ENCODE assay signal across 12 cellular contexts in the genomic region with DNA sequence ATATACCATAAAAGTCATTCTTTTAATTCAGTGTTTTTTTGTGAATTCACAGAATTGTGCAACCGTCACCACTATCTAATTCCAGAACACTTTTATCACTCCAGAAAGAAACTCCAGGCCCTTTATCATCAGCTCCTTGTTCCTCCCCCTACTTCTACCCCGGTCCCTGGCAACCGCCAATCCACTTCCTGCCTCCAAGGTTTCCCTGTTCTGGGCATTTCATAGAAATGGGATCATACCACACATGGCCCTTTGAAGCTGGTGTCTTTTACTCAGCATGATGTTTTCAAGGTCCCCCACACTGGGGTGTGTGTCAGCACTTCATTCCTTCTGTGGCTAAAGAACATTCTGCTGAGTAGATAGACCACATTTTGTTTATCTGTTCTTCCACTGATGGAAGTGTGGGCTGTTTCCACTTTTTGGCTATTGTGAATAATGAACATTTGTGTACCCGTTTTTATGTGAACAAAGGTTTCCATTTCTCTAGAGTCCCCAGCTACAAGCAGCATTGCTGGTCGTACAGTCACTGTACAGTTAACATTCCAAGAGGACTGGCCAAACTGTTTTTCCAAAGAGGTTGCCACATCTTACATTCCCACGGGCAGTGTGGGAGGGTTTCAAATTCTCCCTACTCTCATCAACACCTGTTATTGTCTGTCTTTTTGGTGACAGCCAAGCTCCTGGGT.
DNase-seq lines count a peak whose midpoint lies in the region; ATAC-seq, FAIRE-seq and TF ChIP-seq lines count a peak whose summit lies in the region.
"Had no signal": no experiment of that assay in that cellular context is flagged by ENCODE, and none has a peak within 500 bp of the region (broad histone marks: within the 10 kb centered on the region; RNA-seq: fewer than 3 reads in every experiment).

No MANE protein-coding gene starts in this region.

- H3K9me3 ChIP-seq in HCT116 (ENCODE audit: control insufficient read depth in 1 of 2, insufficient read depth in 1 of 2, low read depth in 1 of 2, low read length in 2 of 2) = peaks cover 0 to 2% of the 10 kb centered on the region in 2 experiments; a peak in 1 of 4 replicates
- H3K9me3 ChIP-seq in astrocyte (ENCODE audit: insufficient read depth, low read depth, low read length) = no peaks in the 10 kb centered on the region
- no peaks in the 10 kb centered on the region for H3K9me3 ChIP-seq in right cardiac atrium (ENCODE audit: control insufficient read depth, low read length)
- H3K9me3 ChIP-seq in A673 (ENCODE audit: low read depth, low read length, poor library complexity, severe bottlenecking) = no peaks in the 10 kb centered on the region

- H3K4me2 ChIP-seq in HCT116 (ENCODE audit: low read length) (peak overlapping the region; percentile 20), astrocyte (ENCODE audit: low read length) (peak overlapping the region; percentile 58)

- H3K4me3 ChIP-seq in HCT116 (replicated peaks in 1 of 2; ENCODE audit: low read depth in 1 of 2, low read length in 2 of 2) = no peak overlapping the region
- no peak overlapping the region for H3K4me3 ChIP-seq in astrocyte (ENCODE audit: insufficient read depth, low read depth, low read length)
- H3K4me3 ChIP-seq in right cardiac atrium (ENCODE audit: low read length) = no peak overlapping the region
- H3K4me3 ChIP-seq in A673 (ENCODE audit: low read depth, low read length, poor library complexity, severe bottlenecking) = no peak overlapping the region

- H4K20me1 ChIP-seq in HCT116 (ENCODE audit: insufficient read depth) (no peaks in the 10 kb centered on the region), astrocyte (ENCODE audit: insufficient read depth, low read length) (no peaks in the 10 kb centered on the region)

- ATAC-seq in HCT116 (no peak), right cardiac atrium (peak; percentile 47 to 49), HG03442 (IDR thresholded peaks at IDR 0.05; ENCODE audit: unreplicated experiment) (no peak)

- no peak for TF ChIP-seq RAD21 in HCT116 (IDR thresholded peaks at IDR 0.05; ENCODE audit: low read depth)

- in situ Hi-C loops in G401 (cut with HindIII; ENCODE audit: low sequenced_read_pairs) = no loop called here

- POLR2A ChIA-PET in HCT116 (lab: Charles Lee) = no interaction called here
- POLR2A ChIA-PET in A673 (lab: Charles Lee; ENCODE audit: low non-redundant PET) = no interaction called here

- H3K4me1 Mint-ChIP-seq in astrocyte (ENCODE audit: low read depth, unreplicated experiment) = peaks cover 51% of the 10 kb centered on the region

- CTCF ChIA-PET in HCT116 (lab: Charles Lee) = no interaction called here
- CTCF ChIA-PET in A673 (lab: Charles Lee) = no interaction called here

- H3K27me3 ChIP-seq in HCT116 (ENCODE audit: insufficient read depth, low read length) (no peaks in the 10 kb centered on the region), astrocyte (ENCODE audit: insufficient read depth, low read length) (no peaks in the 10 kb centered on the region), right cardiac atrium (ENCODE audit: control insufficient read depth, insufficient read depth) (no peaks in the 10 kb centered on the region), A673 (replicated peaks; ENCODE audit: insufficient read depth, low read depth, low read length, poor library complexity) (peaks cover 5% of the 10 kb centered on the region)

- peak overlapping the region; percentile 91 for H3K27ac Mint-ChIP-seq in astrocyte (ENCODE audit: unreplicated experiment)

- TF ChIP-seq CTCF in HCT116 (IDR thresholded peaks at IDR 0.05 in 2 of 3, conservative IDR thresholded peaks at IDR 0.05 in 1 of 3; ENCODE audit: borderline replicate concordance in 1 of 3, insufficient read depth in 1 of 3, low read depth in 2 of 3, low read length in 2 of 3) = no peak
- no peak for TF ChIP-seq CTCF in astrocyte (IDR thresholded peaks at IDR 0.05; ENCODE audit: insufficient read depth, low read depth, low read length)
- TF ChIP-seq CTCF in A673 (conservative IDR thresholded peaks at IDR 0.05; ENCODE audit: low read depth, low read length) = no peak

- H3K9ac ChIP-seq in HCT116 (ENCODE audit: low read length) = no peak overlapping the region
- peak overlapping the region; percentile 81 for H3K9ac ChIP-seq in astrocyte (ENCODE audit: low read length)
- H3K9ac ChIP-seq: parathyroid adenoma had no signal

- H3K4me3 Mint-ChIP-seq in astrocyte (ENCODE audit: unreplicated experiment) = peak overlapping the region; percentile 29

- H3K36me3 ChIP-seq in HCT116 (ENCODE audit: control insufficient read depth in 1 of 2, insufficient read depth in 2 of 2, low read length in 2 of 2) = no peaks in the 10 kb centered on the region
- no peaks in the 10 kb centered on the region for H3K36me3 ChIP-seq in astrocyte (ENCODE audit: insufficient read depth, low read length)
- H3K36me3 ChIP-seq in A673 (ENCODE audit: insufficient read depth, low read length, poor library complexity, severe bottlenecking) = no peaks in the 10 kb centered on the region

- RAD21 ChIA-PET in HCT116 (lab: Charles Lee; ENCODE audit: low non-redundant PET in 1 of 2, low total read pairs in 2 of 2, uncharacterized antibody in 2 of 2, unreplicated experiment in 2 of 2) = no interaction called here

- BruUV-seq in HCT116 (replicated peaks; lab: Mats Ljungman, UMichigan) (no TSS peak), A673 (replicated peaks; lab: Mats Ljungman, UMichigan) (no TSS peak)

- H3K27ac ChIP-seq in HCT116 (ENCODE audit: low read depth, low read length) (no peak overlapping the region), astrocyte (ENCODE audit: low read depth, low read length) (peak overlapping the region; percentile 98), right cardiac atrium (ENCODE audit: low read length) (no peak overlapping the region), A673 (ENCODE audit: low read depth, low read length, poor library complexity, severe bottlenecking) (no peak overlapping the region)
- H3K27ac ChIP-seq: parathyroid adenoma had no signal

- intact Hi-C loops in HCT116 (cut with micrococcal nuclease) (no loop called here), right cardiac atrium (cut with DNase I) (no loop called here), A673 (cut with micrococcal nuclease; ENCODE audit: unreplicated experiment) (no loop called here)

- H3K4me1 ChIP-seq in HCT116 (ENCODE audit: control insufficient read depth in 1 of 2, insufficient read depth in 2 of 2, low read length in 2 of 2) = peaks cover 10 to 30% of the 10 kb centered on the region in 2 experiments
- H3K4me1 ChIP-seq in astrocyte (ENCODE audit: insufficient read depth, low read length) = peaks cover 55% of the 10 kb centered on the region
- H3K4me1 ChIP-seq in right cardiac atrium (ENCODE audit: control insufficient read depth, insufficient read depth, low read length) = peaks cover 7% of the 10 kb centered on the region
- no peaks in the 10 kb centered on the region for H3K4me1 ChIP-seq in A673 (ENCODE audit: insufficient read depth, low read length, poor library complexity, severe bottlenecking)
- H3K4me1 ChIP-seq: parathyroid adenoma had no signal

- no peak for TF ChIP-seq POLR2A in HCT116 (IDR thresholded peaks at IDR 0.05; ENCODE audit: borderline replicate concordance, extremely low read depth, insufficient read depth, insufficient read length)

- no peaks in the 10 kb centered on the region for H3K79me2 ChIP-seq in HCT116 (ENCODE audit: insufficient read depth, low read length)
- H3K79me2 ChIP-seq in astrocyte (ENCODE audit: insufficient read depth, low read length) = no peaks in the 10 kb centered on the region
- H3K79me2 ChIP-seq: parathyroid adenoma had no signal

- no peak for DNase-seq in HCT116 (ENCODE audit: low read depth, low spot score)
- peak; percentile 99 for DNase-seq in astrocyte (ENCODE audit: low read depth)
- DNase-seq in right cardiac atrium = peak in 1 of 3 donors; percentile 17
- peak; percentile 93 for DNase-seq in smooth muscle cell of the brain vasculature (ENCODE audit: low read depth, low spot score)
- no peak for DNase-seq in HT-29 (ENCODE audit: low spot score)
- DNase-seq in G401 (ENCODE audit: low spot score) = no peak
- no peak for DNase-seq in A673 (ENCODE audit: low spot score)
- DNase-seq: caudate nucleus, DMS79, hippocampal formation had no signal

- H3K9me3 Mint-ChIP-seq in astrocyte (ENCODE audit: unreplicated experiment) = peaks cover 4% of the 10 kb centered on the region

- FAIRE-seq in astrocyte (lab: Jason Lieb, UNC) = peak; percentile 95

- H2AFZ ChIP-seq in HCT116 (ENCODE audit: low read depth, low read length, poor library complexity, severe bottlenecking) (no peak overlapping the region), astrocyte (ENCODE audit: low read depth, low read length) (no peak overlapping the region)
- H2AFZ ChIP-seq: parathyroid adenoma had no signal

- 42% methylated on average over 6 of the region's 6 CpGs for WGBS in right cardiac atrium

- no peaks in the 10 kb centered on the region for H3K9me2 ChIP-seq in HCT116 (ENCODE audit: insufficient read depth)

- H3K27me3 Mint-ChIP-seq in astrocyte (ENCODE audit: low read depth, unreplicated experiment) = no peaks in the 10 kb centered on the region

- peaks cover 3% of the 10 kb centered on the region for H3K36me3 Mint-ChIP-seq in astrocyte (ENCODE audit: low read depth, unreplicated experiment)

TF ChIP-seq in HCT116, 20 proteins besides CTCF, POLR2A, EP300 and RAD21:
- no peak for TF ChIP-seq POLR2AphosphoS5 (IDR thresholded peaks at IDR 0.05; ENCODE audit: low read depth, low read length)
- TF ChIP-seq TCF7L2 (IDR thresholded peaks at IDR 0.05; ENCODE audit: borderline replicate concordance, extremely low read depth, insufficient read depth, insufficient read length) = peak; percentile 66

Comparison
In these comparisons a context has a peak if more than half of its experiments do, and no peak if none do; other contexts are left out.
1. ATAC-seq: peak in right cardiac atrium (2 of 2); none in HCT116 (single experiment) and HG03442 (single experiment).
2. DNase-seq: peak in astrocyte (single experiment) and smooth muscle cell of the brain vasculature (single experiment); none in HCT116 (single experiment), HT-29 (single experiment), G401 (single experiment) and A673 (single experiment).